Comparison of ENCODE assay signal across 8 cellular contexts in genomic region chrX:56728321-56728720, GRCh38. TPM values are rescaled to one million over a fixed set of nuclear protein-coding genes. Genes with fewer than 3 reads are reported as not detected.
DNase-seq lines count a peak whose midpoint lies in the region; ATAC-seq and TF ChIP-seq lines count a peak whose summit lies in the region.

No MANE protein-coding gene starts in this region.

- H3K9me3 Mint-ChIP-seq in activated naive CD8-positive, alpha-beta T cell (ENCODE audit: low read depth), result no peaks in the 10 kb centered on the region
- H3K9me3 Mint-ChIP-seq in mesothelial cell of epicardium, result peaks cover 20% of the 10 kb centered on the region

- no peak for ATAC-seq in GM21447 (IDR thresholded peaks at IDR 0.05; ENCODE audit: unreplicated experiment)
- ATAC-seq in HG03139 (IDR thresholded peaks at IDR 0.05; ENCODE audit: unreplicated experiment), result no peak
- ATAC-seq in HG02981 (IDR thresholded peaks at IDR 0.05; ENCODE audit: unreplicated experiment), result no peak

- peaks cover 23% of the 10 kb centered on the region for H3K4me1 Mint-ChIP-seq in activated naive CD8-positive, alpha-beta T cell (ENCODE audit: low read depth)
- H3K4me1 Mint-ChIP-seq in mesothelial cell of epicardium, result peaks cover 18% of the 10 kb centered on the region

- DNase-seq in EL (peak; percentile 6), HT-29 (ENCODE audit: low spot score) (peak; percentile 32), mesothelial cell of epicardium (ENCODE audit: low spot score in 2 of 2, unreplicated experiment in 2 of 2) (no peak), D341Med (ENCODE audit: low spot score) (no peak)

- peak overlapping the region; percentile 81 for H3K27ac Mint-ChIP-seq in activated naive CD8-positive, alpha-beta T cell
- H3K27ac Mint-ChIP-seq in mesothelial cell of epicardium, result peak overlapping the region; percentile 55

- no peaks in the 10 kb centered on the region for H3K36me3 Mint-ChIP-seq in activated naive CD8-positive, alpha-beta T cell
- no peaks in the 10 kb centered on the region for H3K36me3 Mint-ChIP-seq in mesothelial cell of epicardium

- no peak for TF ChIP-seq CTCF in mesothelial cell of epicardium (IDR thresholded peaks at IDR 0.05; ENCODE audit: unreplicated experiment)

- H3K4me3 Mint-ChIP-seq in activated naive CD8-positive, alpha-beta T cell, result peak overlapping the region; percentile 60
- H3K4me3 Mint-ChIP-seq in mesothelial cell of epicardium, result peak overlapping the region; percentile 65

- H3K27me3 Mint-ChIP-seq in activated naive CD8-positive, alpha-beta T cell, result no peaks in the 10 kb centered on the region
- H3K27me3 Mint-ChIP-seq in mesothelial cell of epicardium (ENCODE audit: low read depth), result no peaks in the 10 kb centered on the region

RNA-seq across cellular contexts. Expression of gene NBDY, which starts 0.7 kb away (rescaled TPM):
- 5.0 and 5.6 TPM in 2 replicates for total RNA-seq in HT-29 (2014; rRNA removed; shearing (Covaris generic))
- total RNA-seq in mesothelial cell of epicardium, result 47.1 to 48.4 TPM (median 47.9 TPM) in 3 replicates

Comparison
In these comparisons a context has a peak if more than half of its experiments do, and no peak if none do; other contexts are left out.
1. DNase-seq: peak in EL (single experiment) and HT-29 (single experiment); none in mesothelial cell of epicardium (0 of 2) and D341Med (single experiment).